ENCODE assay signal across 11 cellular contexts in genomic region chr14:55752580-55753365, GRCh38.
DNase-seq lines count a peak whose midpoint lies in the region; ATAC-seq, FAIRE-seq and TF ChIP-seq lines count a peak whose summit lies in the region.
"Had no signal": no experiment of that assay in that cellular context is flagged by ENCODE, and none has a peak within 500 bp of the region (broad histone marks: within the 10 kb centered on the region; RNA-seq: fewer than 3 reads in every experiment).

No MANE protein-coding gene starts in this region.

- no peaks in the 10 kb centered on the region for H3K27me3 Mint-ChIP-seq in mesothelial cell of epicardium (ENCODE audit: low read depth)
- H3K27me3 Mint-ChIP-seq in activated T-cell treated with anti-CD3 and anti-CD28 coated beads, Interleukin-2, amount 50 U/mL, for 4 hours (ENCODE audit: low read depth) = no peaks in the 10 kb centered on the region
- H3K27me3 Mint-ChIP-seq: activated naive CD4-positive, alpha-beta T cell treated with anti-CD3 and anti-CD28 coated beads, Interleukin-2, amount 50 U/mL, for 24 hours had no signal

- no peak for FAIRE-seq in kidney (lab: Jason Lieb, UNC)

- no peak overlapping the region for H3K4me3 Mint-ChIP-seq in mesothelial cell of epicardium
- no peak overlapping the region for H3K4me3 Mint-ChIP-seq in activated T-cell treated with anti-CD3 and anti-CD28 coated beads, Interleukin-2, amount 50 U/mL, for 4 hours
- H3K4me3 Mint-ChIP-seq: activated naive CD4-positive, alpha-beta T cell treated with anti-CD3 and anti-CD28 coated beads, Interleukin-2, amount 50 U/mL, for 24 hours had no signal

- H3K9ac ChIP-seq in kidney (ENCODE audit: low read length in 2 of 2) = no peak overlapping the region

- peak; percentile 86 for DNase-seq in DMS153 treated with DMSO at 0.1 percent for 48 hours (lab: John Stamatoyannopoulos, UW; ENCODE audit: unreplicated experiment)
- peak; percentile 26 for DNase-seq in NCI-H146 treated with DMSO at 0.1 percent for 48 hours (lab: John Stamatoyannopoulos, UW; ENCODE audit: unreplicated experiment)
- DNase-seq in cardiac fibroblast (ENCODE audit: low read depth in 2 of 2) = peak; percentile 68 to 82
- DNase-seq in mesothelial cell of epicardium (ENCODE audit: low spot score in 2 of 2, unreplicated experiment in 2 of 2) = peak in 1 of 2 experiments; percentile 44
- no peak for DNase-seq in activated T-cell treated with anti-CD3 and anti-CD28 coated beads, Interleukin-2, amount 50 U/mL, for 4 hours
- no peak for DNase-seq in kidney
- DNase-seq: stimulated activated CD4-positive, alpha-beta T cell treated with anti-CD3 and anti-CD28 coated beads, Interleukin-2, amount 100 ng/mL, for 24 hours; T-helper 9 cell had no signal

- H3K9me3 ChIP-seq in kidney (ENCODE audit: control insufficient read depth in 1 of 2, low read length in 2 of 2) = no peaks in the 10 kb centered on the region

- no peaks in the 10 kb centered on the region for H3K4me1 ChIP-seq in kidney (ENCODE audit: control insufficient read depth in 1 of 2, insufficient read depth in 1 of 2, low read depth in 1 of 2, low read length in 2 of 2)

- H3K36me3 ChIP-seq in kidney (ENCODE audit: control insufficient read depth in 1 of 2, insufficient read depth in 2 of 2, low read length in 2 of 2) = no peaks in the 10 kb centered on the region

- TF ChIP-seq CTCF in cardiac fibroblast (IDR thresholded peaks at IDR 0.05; ENCODE audit: low read depth, low read length) (no peak), mesothelial cell of epicardium (IDR thresholded peaks at IDR 0.05; ENCODE audit: unreplicated experiment) (no peak), kidney (IDR thresholded peaks at IDR 0.05; ENCODE audit: borderline replicate concordance, extremely low read depth, insufficient read depth) (no peak)

- intact Hi-C loops in kidney (cut with DNase I) = no loop called here

- H3K4me1 Mint-ChIP-seq in mesothelial cell of epicardium = peaks cover 23% of the 10 kb centered on the region
- no peaks in the 10 kb centered on the region for H3K4me1 Mint-ChIP-seq in activated T-cell treated with anti-CD3 and anti-CD28 coated beads, Interleukin-2, amount 50 U/mL, for 4 hours (ENCODE audit: low read depth)
- H3K4me1 Mint-ChIP-seq: activated naive CD4-positive, alpha-beta T cell treated with anti-CD3 and anti-CD28 coated beads, Interleukin-2, amount 50 U/mL, for 24 hours had no signal

- no peak overlapping the region for H3K27ac ChIP-seq in kidney (ENCODE audit: low read depth in 2 of 2, low read length in 2 of 2)

- H3K27ac Mint-ChIP-seq in mesothelial cell of epicardium = peak overlapping the region; percentile 68
- H3K27ac Mint-ChIP-seq: activated naive CD4-positive, alpha-beta T cell treated with anti-CD3 and anti-CD28 coated beads, Interleukin-2, amount 50 U/mL, for 24 hours had no signal

- no peaks in the 10 kb centered on the region for H3K36me3 Mint-ChIP-seq in mesothelial cell of epicardium
- H3K36me3 Mint-ChIP-seq in activated T-cell treated with anti-CD3 and anti-CD28 coated beads, Interleukin-2, amount 50 U/mL, for 4 hours (ENCODE audit: insufficient read depth) = no peaks in the 10 kb centered on the region
- H3K36me3 Mint-ChIP-seq: activated naive CD4-positive, alpha-beta T cell treated with anti-CD3 and anti-CD28 coated beads, Interleukin-2, amount 50 U/mL, for 24 hours had no signal

- no peaks in the 10 kb centered on the region for H3K9me3 Mint-ChIP-seq in mesothelial cell of epicardium
- no peaks in the 10 kb centered on the region for H3K9me3 Mint-ChIP-seq in activated T-cell treated with anti-CD3 and anti-CD28 coated beads, Interleukin-2, amount 50 U/mL, for 4 hours
- H3K9me3 Mint-ChIP-seq: activated naive CD4-positive, alpha-beta T cell treated with anti-CD3 and anti-CD28 coated beads, Interleukin-2, amount 50 U/mL, for 24 hours had no signal

- ATAC-seq in HG02759 (IDR thresholded peaks at IDR 0.05; ENCODE audit: unreplicated experiment) = no peak
- ATAC-seq in activated T-cell treated with anti-CD3 and anti-CD28 coated beads, Interleukin-2, amount 50 U/mL, for 4 hours = no peak
- no peak for ATAC-seq in GM19324 (IDR thresholded peaks at IDR 0.05; ENCODE audit: low FRiP score, unreplicated experiment)

- H3K4me3 ChIP-seq in cardiac fibroblast (replicated peaks in 1 of 2; ENCODE audit: low read depth in 2 of 2, low read length in 2 of 2) (no peak overlapping the region), kidney (ENCODE audit: low read length in 2 of 2) (no peak overlapping the region)

Comparison
In these comparisons a context has a peak if more than half of its experiments do, and no peak if none do; other contexts are left out.
1. DNase-seq: peak in DMS153 treated with DMSO at 0.1 percent for 48 hours (single experiment), NCI-H146 treated with DMSO at 0.1 percent for 48 hours (single experiment) and cardiac fibroblast (2 of 2); none in activated T-cell treated with anti-CD3 and anti-CD28 coated beads, Interleukin-2, amount 50 U/mL, for 4 hours (single experiment) and kidney (single experiment).